14 cellular contexts compared by ENCODE assay signal in genomic region chr1:24828887-24829192, GRCh38.
A peak's percentile ranks its signal among the peaks of the same experiment; 100 is the strongest.
DNase-seq lines count a peak whose midpoint lies in the region; ATAC-seq and TF ChIP-seq lines count a peak whose summit lies in the region.
"Had no signal": no experiment of that assay in that cellular context is flagged by ENCODE, and none has a peak within 500 bp of the region (broad histone marks: within the 10 kb centered on the region; RNA-seq: fewer than 3 reads in every experiment).

No MANE protein-coding gene starts in this region.

- peaks cover 26% of the 10 kb centered on the region for H3F3A ChIP-seq in SK-N-SH (replicated peaks; ENCODE audit: insufficient read depth)

- no peaks in the 10 kb centered on the region for H3K9me3 Mint-ChIP-seq in stimulated activated naive B cell treated with anti-CD40 and anti-IgM and Interleukin-4, amounts not matched to agents 10 μg/mL and 1 μg/mL and 100 μg/mL, for 72 hours
- H3K9me3 Mint-ChIP-seq: activated T-helper 17 cell treated with anti-CD3 and anti-CD28 coated beads, Interleukin-2, amount 50 U/mL, for 72 hours had no signal

- DNase-seq in DMS79 (lab: John Stamatoyannopoulos, UW) (peak; percentile 44), NCI-H1417 (lab: John Stamatoyannopoulos, UW) (peak; percentile 72 to 95 (median 77)), SK-N-SH (peak; percentile 48), osteoblast (ENCODE audit: insufficient read length, low spot score, missing footprints) (no peak), NCI-H1694 (lab: John Stamatoyannopoulos, UW) (no peak), HUDEP-2 (lab: John Stamatoyannopoulos, UW; ENCODE audit: unreplicated experiment in 76 of 76) (no peak), pons (ENCODE audit: low spot score) (no peak)
- DNase-seq in stimulated activated naive B cell treated with anti-CD40 and anti-IgM and Interleukin-4, amounts not matched to agents 10 μg/mL and 1 μg/mL and 100 μg/mL, for 72 hours: no peak
- DNase-seq: body of pancreas; Caco-2; mammary epithelial cell; posterior cingulate gyrus; stimulated activated CD4-positive, alpha-beta T cell treated with anti-CD3 and anti-CD28 coated beads, Interleukin-4, amount 100 ng/mL, for 24 hours had no signal

- no peak overlapping the region for H3K9ac ChIP-seq in SK-N-SH

- no peaks in the 10 kb centered on the region for H3K9me3 ChIP-seq in SK-N-SH
- no peaks in the 10 kb centered on the region for H3K9me3 ChIP-seq in osteoblast (ENCODE audit: low read depth, low read length)
- H3K9me3 ChIP-seq: body of pancreas, Caco-2 had no signal

- no peaks in the 10 kb centered on the region for H3K27me3 Mint-ChIP-seq in stimulated activated naive B cell treated with anti-CD40 and anti-IgM and Interleukin-4, amounts not matched to agents 10 μg/mL and 1 μg/mL and 100 μg/mL, for 72 hours

- H3K36me3 ChIP-seq in SK-N-SH (replicated peaks in 1 of 2; ENCODE audit: control insufficient read depth in 1 of 2, insufficient read depth in 2 of 2, low read length in 1 of 2) (peaks cover 0 to 24% of the 10 kb centered on the region in 2 experiments), osteoblast (ENCODE audit: insufficient read depth, low read length) (peaks cover 41% of the 10 kb centered on the region)

- TF ChIP-seq CTCF in SK-N-SH (IDR thresholded peaks at IDR 0.05) (no peak), osteoblast (IDR thresholded peaks at IDR 0.05; ENCODE audit: extremely low read depth, low read depth, low read length) (no peak)

- POLR2A ChIA-PET in SK-N-SH (lab: Yijun Ruan, JAX): no interaction called here

- H3K27me3 ChIP-seq in SK-N-SH (ENCODE audit: insufficient read depth) (no peaks in the 10 kb centered on the region), osteoblast (ENCODE audit: insufficient read depth, low read length) (no peaks in the 10 kb centered on the region)
- H3K27me3 ChIP-seq: body of pancreas had no signal

- peaks cover 21 to 51% of the 10 kb centered on the region in 2 donors for H3K4me1 Mint-ChIP-seq in stimulated activated naive B cell treated with anti-CD40 and anti-IgM and Interleukin-4, amounts not matched to agents 10 μg/mL and 1 μg/mL and 100 μg/mL, for 72 hours
- H3K4me1 Mint-ChIP-seq: activated T-helper 17 cell treated with anti-CD3 and anti-CD28 coated beads, Interleukin-2, amount 50 U/mL, for 72 hours had no signal

- no peak overlapping the region for H2AFZ ChIP-seq in SK-N-SH (ENCODE audit: low read depth)
- H2AFZ ChIP-seq in osteoblast (ENCODE audit: low read length): no peak overlapping the region

- TF ChIP-seq EP300 in SK-N-SH (IDR thresholded peaks at IDR 0.05; ENCODE audit: borderline replicate concordance in 1 of 2, low read depth in 1 of 2, low read length in 1 of 2): peak in 1 of 2 experiments; percentile 67; a peak in 2 of 4 replicates

- no peak overlapping the region for H3K4me2 ChIP-seq in SK-N-SH
- H3K4me2 ChIP-seq in osteoblast (ENCODE audit: insufficient read depth, low read length): peak overlapping the region; percentile 10

- no peak for TF ChIP-seq RAD21 in SK-N-SH (IDR thresholded peaks at IDR 0.05; ENCODE audit: low read length)

- H3K4me3 Mint-ChIP-seq in stimulated activated naive B cell treated with anti-CD40 and anti-IgM and Interleukin-4, amounts not matched to agents 10 μg/mL and 1 μg/mL and 100 μg/mL, for 72 hours: no peak overlapping the region
- H3K4me3 Mint-ChIP-seq: activated T-helper 17 cell treated with anti-CD3 and anti-CD28 coated beads, Interleukin-2, amount 50 U/mL, for 72 hours had no signal

- H4K20me1 ChIP-seq in SK-N-SH (ENCODE audit: insufficient read depth) (peaks cover 55% of the 10 kb centered on the region), osteoblast (ENCODE audit: insufficient read depth, low read length) (peaks cover 78% of the 10 kb centered on the region)

- H3K27ac Mint-ChIP-seq in stimulated activated naive B cell treated with anti-CD40 and anti-IgM and Interleukin-4, amounts not matched to agents 10 μg/mL and 1 μg/mL and 100 μg/mL, for 72 hours: no peak overlapping the region
- H3K27ac Mint-ChIP-seq: activated T-helper 17 cell treated with anti-CD3 and anti-CD28 coated beads, Interleukin-2, amount 50 U/mL, for 72 hours had no signal

- CTCF ChIA-PET in SK-N-SH (lab: Yijun Ruan, JAX): interaction anchor here (0.7 to 9.6 kb wide), 8 partner anchors 8 to 139 kb away, joined by 3 to 206 read pairs (median 6); partner anchors contain the start of gene CLIC4

- H3K79me2 ChIP-seq in SK-N-SH (ENCODE audit: insufficient read depth) (peaks cover 74% of the 10 kb centered on the region), osteoblast (ENCODE audit: insufficient read depth, low read length) (peaks cover 81% of the 10 kb centered on the region)

- H3K4me1 ChIP-seq in SK-N-SH (ENCODE audit: control insufficient read depth in 1 of 2, insufficient read depth in 2 of 2, low read depth in 1 of 2, low read length in 1 of 2) (peaks cover 28 to 37% of the 10 kb centered on the region in 2 experiments), osteoblast (ENCODE audit: insufficient read depth, low read length) (peaks cover 40% of the 10 kb centered on the region)
- H3K4me1 ChIP-seq: Caco-2 had no signal

- ATAC-seq in stimulated activated naive B cell treated with anti-CD40 and anti-IgM and Interleukin-4, amounts not matched to agents 10 μg/mL and 1 μg/mL and 100 μg/mL, for 72 hours (replicated peaks): no peak
- ATAC-seq: activated T-helper 17 cell treated with anti-CD3 and anti-CD28 coated beads, Interleukin-2, amount 50 U/mL, for 72 hours; body of pancreas had no signal

- H3K36me3 Mint-ChIP-seq in stimulated activated naive B cell treated with anti-CD40 and anti-IgM and Interleukin-4, amounts not matched to agents 10 μg/mL and 1 μg/mL and 100 μg/mL, for 72 hours: no peaks in the 10 kb centered on the region

- H3K27ac ChIP-seq in SK-N-SH (ENCODE audit: low read depth in 2 of 2, low read length in 1 of 2) (peak overlapping the region; percentile 53 to 92; a peak in 3 of 4 replicates), osteoblast (ENCODE audit: low read depth, low read length) (peak overlapping the region; percentile 50)
- H3K27ac ChIP-seq: body of pancreas had no signal

- 11% methylated on average over 2 of the region's 2 CpGs for WGBS in SK-N-SH (ENCODE audit: low lambda C conversion rate)

- no peak overlapping the region for H3K4me3 ChIP-seq in SK-N-SH (ENCODE audit: low read depth in 2 of 2, low read length in 1 of 2)
- H3K4me3 ChIP-seq in osteoblast (ENCODE audit: insufficient read depth, low read length): no peak overlapping the region
- H3K4me3 ChIP-seq: body of pancreas had no signal

- no peaks in the 10 kb centered on the region for H3K9me2 ChIP-seq in SK-N-SH

TF ChIP-seq in SK-N-SH, 30 proteins besides CTCF, POLR2A, EP300 and RAD21:
- TF ChIP-seq CHD2 (IDR thresholded peaks at IDR 0.05; ENCODE audit: low read length, partially characterized antibody) (peak; percentile 51), ELF1 (IDR thresholded peaks at IDR 0.05) (no peak), USF1 (IDR thresholded peaks at IDR 0.05; ENCODE audit: borderline replicate concordance, low read depth) (no peak), RCOR1 (IDR thresholded peaks at IDR 0.05; ENCODE audit: low read length) (peak; percentile 77), FOXJ3 (CRISPR knock-in tag; IDR thresholded peaks at IDR 0.05) (no peak), FOXM1 (IDR thresholded peaks at IDR 0.05; ENCODE audit: low read depth) (no peak), IRF3 (IDR thresholded peaks at IDR 0.05; ENCODE audit: low read depth, low read length) (no peak), RXRA (IDR thresholded peaks at IDR 0.05; ENCODE audit: borderline replicate concordance, low read depth) (no peak), RFX5 (IDR thresholded peaks at IDR 0.05; ENCODE audit: low read length) (no peak), GABPA (IDR thresholded peaks at IDR 0.05; ENCODE audit: low read depth) (no peak), POLR2AphosphoS5 (IDR thresholded peaks at IDR 0.05; ENCODE audit: low read depth, low read length) (no peak)

Comparison
In these comparisons a context has a peak if more than half of its experiments do, and no peak if none do; other contexts are left out.
1. DNase-seq: peak in DMS79 (single experiment), NCI-H1417 (3 of 3) and SK-N-SH (single experiment); none in osteoblast (single experiment), NCI-H1694 (single experiment), HUDEP-2 (0 of 76), pons (single experiment) and stimulated activated naive B cell treated with anti-CD40 and anti-IgM and Interleukin-4, amounts not matched to agents 10 μg/mL and 1 μg/mL and 100 μg/mL, for 72 hours (single experiment).